In genomic region chr2:217418090-217418489, GRCh38 we compare ENCODE assay signal across 23 cellular contexts.
DNase-seq lines count a peak whose midpoint lies in the region; ATAC-seq and TF ChIP-seq lines count a peak whose summit lies in the region.
"Had no signal": no experiment of that assay in that cellular context is flagged by ENCODE, and none has a peak within 500 bp of the region (broad histone marks: within the 10 kb centered on the region; RNA-seq: fewer than 3 reads in every experiment).

No MANE protein-coding gene starts in this region.

- H3K9me3 ChIP-seq in GM23248 (ENCODE audit: low read depth), result no peaks in the 10 kb centered on the region
- H3K9me3 ChIP-seq in esophagus muscularis mucosa, result no peaks in the 10 kb centered on the region
- H3K9me3 ChIP-seq: BLaER1, MG63, right atrium auricular region, testis had no signal

- H3K9ac ChIP-seq in GM23248, result peak overlapping the region; percentile 15; the same call in 1 of the 2 replicates
- H3K9ac ChIP-seq: BLaER1 had no signal

- intact Hi-C loops in esophagus muscularis mucosa (cut with DNase I), result no loop called here

- H3F3A ChIP-seq in GM23248 (ENCODE audit: insufficient read depth), result peaks cover 35% of the 10 kb centered on the region

- DNase-seq in GM23248 (peak; percentile 91), esophagus muscularis mucosa (ENCODE audit: extremely low spot score) (peak; percentile 45), omental fat pad (ENCODE audit: low spot score) (no peak), NCI-H82 treated with DMSO at 0.1 percent for 48 hours (lab: John Stamatoyannopoulos, UW; ENCODE audit: unreplicated experiment) (no peak)
- DNase-seq in activated CD4-positive, alpha-beta T cell treated with anti-CD3 and anti-CD28 coated beads for 4 hours, result no peak
- DNase-seq: activated naive CD4-positive, alpha-beta T cell treated with anti-CD3 and anti-CD28 coated beads for 36 hours; activated T-cell treated with anti-CD3 and anti-CD28 coated beads, Interleukin-2, amount 50 U/mL, for 4 hours; aorta; effector memory CD4-positive, alpha-beta T cell; MG63; NCI-H1436 treated with DMSO at 0.1 percent for 48 hours; NCI-H2171 treated with DMSO at 0.1 percent for 48 hours; NCI-H69; occipital lobe; stimulated activated CD4-positive, alpha-beta T cell treated with anti-CD3 and anti-CD28 coated beads, Interleukin-15, amount 100 ng/mL, for 24 hours; testis had no signal

- no peak for TF ChIP-seq EP300 in esophagus muscularis mucosa (IDR thresholded peaks at IDR 0.05)

- H3K36me3 ChIP-seq in GM23248 (ENCODE audit: low read depth) (no peaks in the 10 kb centered on the region), esophagus muscularis mucosa (no peaks in the 10 kb centered on the region)
- H3K36me3 ChIP-seq: BLaER1, MG63, right atrium auricular region had no signal

- H3K4me3 ChIP-seq in GM23248, result peak overlapping the region; percentile 44
- H3K4me3 ChIP-seq in esophagus muscularis mucosa, result no peak overlapping the region
- H3K4me3 ChIP-seq: BLaER1, lung, MG63, right atrium auricular region, testis had no signal

- TF ChIP-seq POLR2A in esophagus muscularis mucosa (IDR thresholded peaks at IDR 0.05; ENCODE audit: low read depth), result no peak

- H3K4me1 ChIP-seq in GM23248 (ENCODE audit: insufficient read depth) (peaks cover 36% of the 10 kb centered on the region), esophagus muscularis mucosa (peaks cover 3 to 59% (median 53%) of the 10 kb centered on the region in 4 donors)

- TF ChIP-seq CTCF in esophagus muscularis mucosa (IDR thresholded peaks at IDR 0.05) (no peak), omental fat pad (IDR thresholded peaks at IDR 0.05) (no peak)

- no peaks in the 10 kb centered on the region for H3K9me2 ChIP-seq in GM23248 (ENCODE audit: insufficient read depth)

- ATAC-seq in omental fat pad (ENCODE audit: low FRiP score) (peak; percentile 90), HG02938 (IDR thresholded peaks at IDR 0.05; ENCODE audit: unreplicated experiment) (no peak), HG02678 (IDR thresholded peaks at IDR 0.05; ENCODE audit: unreplicated experiment) (no peak)
- ATAC-seq: activated CD4-positive, CD25-positive, alpha-beta regulatory T cell treated with anti-CD3 and anti-CD28 coated beads, Interleukin-2, amount 50 U/mL, for 24 hours; activated T-cell treated with anti-CD3 and anti-CD28 coated beads, Interleukin-2, amount 50 U/mL, for 4 hours had no signal

- H4K20me1 ChIP-seq in GM23248 (ENCODE audit: insufficient read depth), result no peaks in the 10 kb centered on the region
- H4K20me1 ChIP-seq: BLaER1 had no signal

- peak overlapping the region; percentile 45 for H2AFZ ChIP-seq in GM23248

- WGBS in GM23248 (ENCODE audit: low coverage in 1 of 2, low lambda C conversion rate in 2 of 2, missing lambda C conversion rate in 2 of 2), 2 experiments, result 9 to 12% methylated on average over 3 of the region's 3 CpGs
- WGBS in esophagus muscularis mucosa, result 88% methylated on average over 3 of the region's 3 CpGs

- H3K27ac ChIP-seq in GM23248, result peak overlapping the region; percentile 67
- H3K27ac ChIP-seq in esophagus muscularis mucosa (replicated peaks in 1 of 4), result peak overlapping the region; percentile 77 to 80 (median 78)
- H3K27ac ChIP-seq: BLaER1, right atrium auricular region, RWPE1, testis had no signal

- H3K27me3 ChIP-seq in GM23248 (replicated peaks; ENCODE audit: insufficient read depth) (no peaks in the 10 kb centered on the region), esophagus muscularis mucosa (no peaks in the 10 kb centered on the region)
- H3K27me3 ChIP-seq: BLaER1, right atrium auricular region, testis had no signal

- H3K4me2 ChIP-seq in GM23248 (ENCODE audit: unreplicated experiment), result peak overlapping the region; percentile 86
- H3K4me2 ChIP-seq: BLaER1 had no signal

- in situ Hi-C loops in GM23248 (cut with MboI), result no loop called here

- no peaks in the 10 kb centered on the region for H3K79me2 ChIP-seq in GM23248 (ENCODE audit: insufficient read depth)

Comparison
In these comparisons a context has a peak if more than half of its experiments do, and no peak if none do; other contexts are left out.
1. DNase-seq: peak in GM23248 (single experiment) and esophagus muscularis mucosa (single experiment); none in omental fat pad (single experiment), NCI-H82 treated with DMSO at 0.1 percent for 48 hours (single experiment) and activated CD4-positive, alpha-beta T cell treated with anti-CD3 and anti-CD28 coated beads for 4 hours (0 of 2).